34 cellular contexts compared by ENCODE assay signal in the genomic region with DNA sequence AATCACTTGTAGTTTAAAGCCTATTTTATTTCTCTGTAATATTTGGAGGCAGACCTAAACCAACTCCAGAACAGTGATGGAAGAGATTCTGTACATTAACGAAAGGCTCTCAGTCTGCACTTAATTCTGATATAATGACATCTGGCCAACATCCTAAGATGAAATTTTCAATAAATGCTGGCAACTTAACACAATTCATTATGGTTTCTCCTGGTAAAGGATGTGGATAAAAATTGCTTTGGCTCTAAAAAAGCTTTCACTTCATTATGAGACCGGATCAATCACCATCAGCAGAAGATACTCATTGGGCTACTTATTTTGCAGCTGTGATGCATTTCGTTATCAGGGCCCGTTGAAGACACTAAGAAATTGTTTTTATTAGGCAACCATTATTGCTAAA.
"Had no signal": no experiment of that assay in that cellular context is flagged by ENCODE, and none has a peak within 500 bp of the region (broad histone marks: within the 10 kb centered on the region; RNA-seq: fewer than 3 reads in every experiment).

No MANE protein-coding gene starts in this region.

- H3K4me2 ChIP-seq: KMS-11 had no signal

- H3K27ac ChIP-seq: KMS-11 had no signal

- DNase-seq: Karpas-422, Kasumi-1, MG63, MM.1S, MV-4-11, NCI-H1048, NCI-H1092, NCI-H1092 treated with DMSO at 0.1 percent for 48 hours, NCI-H1105, NCI-H1105 treated with DMSO at 0.1 percent for 48 hours, NCI-H1417, NCI-H1417 treated with DMSO at 0.1 percent for 48 hours, NCI-H1436, NCI-H1436 treated with DMSO at 0.1 percent for 48 hours, NCI-H146, NCI-H1694, NCI-H1694 treated with DMSO at 0.1 percent for 48 hours, NCI-H187, NCI-H187 treated with DMSO at 0.1 percent for 48 hours, NCI-H1930, NCI-H2029, NCI-H2029 treated with DMSO at 0.1 percent for 48 hours, NCI-H2081, NCI-H2081 treated with DMSO at 0.1 percent for 48 hours, NCI-H2107, NCI-H2171, NCI-H2171 treated with DMSO at 0.1 percent for 48 hours, NCI-H2227 treated with DMSO at 0.1 percent for 48 hours, NCI-H226, NCI-H345, NCI-H446, NCI-H446 treated with DMSO at 0.1 percent for 48 hours, NCI-H510A had no signal

- H3K36me3 ChIP-seq: MG63 had no signal

- H3K9me3 ChIP-seq: MG63 had no signal

- H3K27me3 ChIP-seq: MG63 had no signal

- H3K9ac ChIP-seq: KMS-11 had no signal

- H3K4me3 ChIP-seq: MG63 had no signal
